Comparison of ENCODE assay signal across 16 cellular contexts in genomic region chr11:29452131-29452530, GRCh38.
DNase-seq lines count a peak whose midpoint lies in the region; ATAC-seq, FAIRE-seq and TF ChIP-seq lines count a peak whose summit lies in the region.
"Had no signal": no experiment of that assay in that cellular context is flagged by ENCODE, and none has a peak within 500 bp of the region (broad histone marks: within the 10 kb centered on the region; RNA-seq: fewer than 3 reads in every experiment).

No MANE protein-coding gene starts in this region.

- H3K79me2 ChIP-seq in endothelial cell of umbilical vein (ENCODE audit: control insufficient read depth, insufficient read depth, low read length), result no peaks in the 10 kb centered on the region

- dilution Hi-C loops in endothelial cell of umbilical vein (cut with MboI; ENCODE audit: extremely low pct_ligation_motif_present, low sequenced_read_pairs), result no loop called here

- H3K36me3 Mint-ChIP-seq in nephron (ENCODE audit: low read depth), result no peaks in the 10 kb centered on the region
- H3K36me3 Mint-ChIP-seq: activated naive CD8-positive, alpha-beta T cell had no signal

- H3K27me3 ChIP-seq in endothelial cell of umbilical vein (ENCODE audit: control insufficient read depth in 2 of 2, insufficient read depth in 2 of 2, low read length in 2 of 2), result no peaks in the 10 kb centered on the region
- H3K27me3 ChIP-seq: vagina had no signal

- no peaks in the 10 kb centered on the region for H3K36me3 ChIP-seq in endothelial cell of umbilical vein (ENCODE audit: control insufficient read depth in 2 of 2, extremely low read depth in 1 of 2, insufficient read depth in 2 of 2, low read length in 2 of 2)
- H3K36me3 ChIP-seq: vagina had no signal

- H3K4me1 ChIP-seq in endothelial cell of umbilical vein (ENCODE audit: control insufficient read depth, extremely low read depth, insufficient read depth, low read length), result peaks cover 24% of the 10 kb centered on the region
- H3K4me1 ChIP-seq: vagina had no signal

- CTCF ChIA-PET in endothelial cell of umbilical vein (lab: Charles Lee), result interaction anchor here (0.5 to 2.7 kb wide), 5 partner anchors 20 to 691 kb away, joined by 3 to 10 read pairs (median 3); no protein-coding TSS in a partner anchor

- H4K20me1 ChIP-seq in endothelial cell of umbilical vein (replicated peaks; ENCODE audit: control insufficient read depth, extremely low read depth, insufficient read depth, low read length), result no peaks in the 10 kb centered on the region

- peak; percentile 83 for FAIRE-seq in endothelial cell of umbilical vein (lab: Jason Lieb, UNC)
- FAIRE-seq: islet of Langerhans had no signal

- POLR2A ChIA-PET in endothelial cell of umbilical vein (lab: Charles Lee), result no interaction called here

- H3K27ac Mint-ChIP-seq in nephron, result peak overlapping the region; percentile 25 to 76 (median 38)
- H3K27ac Mint-ChIP-seq: activated naive CD8-positive, alpha-beta T cell; dendritic cell treated with granulocyte-macrophage colony-stimulating factor and Interleukin-4, amounts not matched to agents 40 ng/mL and 50 ng/mL, for 4 days had no signal

- peak; percentile 72 for DNase-seq in Daoy (ENCODE audit: low read depth)
- peak; percentile 30 for DNase-seq in NCI-H82 treated with DMSO at 0.1 percent for 48 hours (lab: John Stamatoyannopoulos, UW; ENCODE audit: unreplicated experiment)
- DNase-seq in endothelial cell of umbilical vein (ENCODE audit: low read depth, low spot score), result peak; percentile 94
- DNase-seq in cortex of kidney (lab: John Stamatoyannopoulos, UW), result no peak
- DNase-seq in NCI-H1105 (lab: John Stamatoyannopoulos, UW), result no peak
- DNase-seq: C1 segment of cervical spinal cord; stimulated activated naive CD4-positive, alpha-beta T cell had no signal

- H3K4me3 Mint-ChIP-seq in nephron, result no peak overlapping the region
- H3K4me3 Mint-ChIP-seq: activated naive CD8-positive, alpha-beta T cell; dendritic cell treated with granulocyte-macrophage colony-stimulating factor and Interleukin-4, amounts not matched to agents 40 ng/mL and 50 ng/mL, for 4 days had no signal

- peak; percentile 45 for TF ChIP-seq POLR2A in endothelial cell of umbilical vein (IDR thresholded peaks at IDR 0.05; ENCODE audit: low read depth, low read length)

- intact Hi-C loops in endothelial cell of umbilical vein (cut with micrococcal nuclease), result loop anchor here (2.0 kb wide), 1 partner anchor 75 kb away; no protein-coding TSS in a partner anchor

- H3K4me1 Mint-ChIP-seq in nephron, result peaks cover 12% of the 10 kb centered on the region

- no peaks in the 10 kb centered on the region for H3K9me3 Mint-ChIP-seq in nephron
- H3K9me3 Mint-ChIP-seq: dendritic cell treated with granulocyte-macrophage colony-stimulating factor and Interleukin-4, amounts not matched to agents 40 ng/mL and 50 ng/mL, for 4 days had no signal

- ATAC-seq in HG02981 (IDR thresholded peaks at IDR 0.05; ENCODE audit: unreplicated experiment) (no peak), HG02938 (IDR thresholded peaks at IDR 0.05; ENCODE audit: unreplicated experiment) (no peak)

- H3K27me3 Mint-ChIP-seq in nephron (ENCODE audit: low read depth), result no peaks in the 10 kb centered on the region
- H3K27me3 Mint-ChIP-seq: activated naive CD8-positive, alpha-beta T cell; dendritic cell treated with granulocyte-macrophage colony-stimulating factor and Interleukin-4, amounts not matched to agents 40 ng/mL and 50 ng/mL, for 4 days had no signal

- H3K9ac ChIP-seq in endothelial cell of umbilical vein (replicated peaks; ENCODE audit: extremely low read depth, insufficient read depth, low read length), result peak overlapping the region; percentile 27

- H3K4me2 ChIP-seq in endothelial cell of umbilical vein (ENCODE audit: insufficient read depth, low read length), result peak overlapping the region; percentile 79

- H2AFZ ChIP-seq in endothelial cell of umbilical vein (ENCODE audit: low read depth, low read length), result peak overlapping the region; percentile 56

- TF ChIP-seq CTCF in endothelial cell of umbilical vein (IDR thresholded peaks at IDR 0.05; ENCODE audit: extremely low read depth in 1 of 2, insufficient read depth in 1 of 2, low read depth in 1 of 2, low read length in 2 of 2) (no peak), nephron (IDR thresholded peaks at IDR 0.05; ENCODE audit: unreplicated experiment in 3 of 3) (no peak)

- H3K4me3 ChIP-seq in endothelial cell of umbilical vein (replicated peaks in 1 of 3; ENCODE audit: insufficient read depth in 1 of 3, low read depth in 1 of 3, low read length in 3 of 3), result peak overlapping the region in 1 of 3 experiments; percentile 3
- H3K4me3 ChIP-seq: SK-N-MC, vagina had no signal

- H3K27ac ChIP-seq in endothelial cell of umbilical vein (ENCODE audit: insufficient read depth, low read depth, low read length), result peak overlapping the region; percentile 93
- H3K27ac ChIP-seq: HL-60, SK-N-MC, vagina had no signal

- no peaks in the 10 kb centered on the region for H3K9me3 ChIP-seq in endothelial cell of umbilical vein (replicated peaks; ENCODE audit: control insufficient read depth, insufficient read depth, low read length)
- H3K9me3 ChIP-seq: vagina had no signal

- no peaks in the 10 kb centered on the region for H3K9me1 ChIP-seq in endothelial cell of umbilical vein (replicated peaks; ENCODE audit: control insufficient read depth, extremely low read depth, insufficient read depth, low read length)

- no TSS peak for BruUV-seq in endothelial cell of umbilical vein (replicated peaks; lab: Mats Ljungman, UMichigan)

TF ChIP-seq in endothelial cell of umbilical vein, 7 proteins besides CTCF, POLR2A, EP300 and RAD21:
- TF ChIP-seq MYC (IDR thresholded peaks at IDR 0.05; ENCODE audit: low read depth, low read length), result no peak
- peak; percentile 50 for TF ChIP-seq GATA2 (IDR thresholded peaks at IDR 0.05; ENCODE audit: insufficient read depth, insufficient read length, low read depth, low read length)
- peak; percentile 76 for TF ChIP-seq JUN (IDR thresholded peaks at IDR 0.05; ENCODE audit: borderline replicate concordance, insufficient read depth, insufficient read length, low read depth)
- TF ChIP-seq FOS (IDR thresholded peaks at IDR 0.05; ENCODE audit: borderline replicate concordance, insufficient read depth, low read length), result peak; percentile 95
- no peak for TF ChIP-seq MAX (IDR thresholded peaks at IDR 0.05; ENCODE audit: insufficient read depth, insufficient read length)
- TF ChIP-seq POLR2AphosphoS5 (IDR thresholded peaks at IDR 0.05; ENCODE audit: insufficient read depth, low read depth, low read length), result peak; percentile 85
- TF ChIP-seq EZH2 (IDR thresholded peaks at IDR 0.05; ENCODE audit: borderline replicate concordance, low read depth, low read length, severe bottlenecking), result no peak

Comparison
In these comparisons a context has a peak if more than half of its experiments do, and no peak if none do; other contexts are left out.
1. DNase-seq: peak in Daoy (single experiment), NCI-H82 treated with DMSO at 0.1 percent for 48 hours (single experiment) and endothelial cell of umbilical vein (single experiment); none in cortex of kidney (single experiment) and NCI-H1105 (single experiment).